1 cellular context compared by ENCODE assay signal in the genomic region with DNA sequence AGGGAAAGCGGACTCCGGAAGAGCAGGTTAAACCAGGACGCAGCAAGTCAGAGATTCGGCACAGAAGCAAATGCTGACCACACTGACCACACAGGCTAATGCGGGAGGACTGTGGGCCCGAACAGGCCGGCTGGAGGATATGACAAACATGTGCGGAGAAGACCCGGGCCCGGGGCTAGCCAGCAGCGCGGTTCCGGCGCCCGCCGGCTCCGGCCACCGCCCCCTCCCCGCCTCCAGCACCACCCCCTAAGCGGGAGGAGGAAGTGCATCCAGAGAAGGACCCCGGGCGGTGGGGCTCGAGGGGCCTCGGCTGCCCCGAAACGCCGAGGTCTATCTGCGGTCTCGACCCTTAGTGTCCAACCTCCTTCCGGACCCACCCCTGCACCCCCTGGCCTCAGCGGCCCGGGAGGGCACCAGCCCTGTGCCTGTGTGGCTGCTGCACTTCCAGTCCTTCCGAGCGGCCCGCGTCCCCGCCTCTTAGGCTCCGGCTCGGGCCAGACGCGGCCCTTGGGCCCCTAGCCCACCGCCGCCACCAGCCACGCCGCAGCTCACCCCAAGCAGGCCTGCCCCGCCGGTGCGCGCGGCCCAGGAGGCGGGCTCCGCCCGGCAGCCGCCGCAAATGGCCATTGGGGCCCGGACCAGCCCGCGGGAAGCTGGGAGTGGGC.
TF ChIP-seq lines count a peak whose summit lies in the region.

No MANE protein-coding gene starts in this region.

TF ChIP-seq in HepG2, 621 proteins besides CTCF, POLR2A, EP300 and RAD21 (continued from another document and continues in another):
- TF ChIP-seq, protein P1, sequence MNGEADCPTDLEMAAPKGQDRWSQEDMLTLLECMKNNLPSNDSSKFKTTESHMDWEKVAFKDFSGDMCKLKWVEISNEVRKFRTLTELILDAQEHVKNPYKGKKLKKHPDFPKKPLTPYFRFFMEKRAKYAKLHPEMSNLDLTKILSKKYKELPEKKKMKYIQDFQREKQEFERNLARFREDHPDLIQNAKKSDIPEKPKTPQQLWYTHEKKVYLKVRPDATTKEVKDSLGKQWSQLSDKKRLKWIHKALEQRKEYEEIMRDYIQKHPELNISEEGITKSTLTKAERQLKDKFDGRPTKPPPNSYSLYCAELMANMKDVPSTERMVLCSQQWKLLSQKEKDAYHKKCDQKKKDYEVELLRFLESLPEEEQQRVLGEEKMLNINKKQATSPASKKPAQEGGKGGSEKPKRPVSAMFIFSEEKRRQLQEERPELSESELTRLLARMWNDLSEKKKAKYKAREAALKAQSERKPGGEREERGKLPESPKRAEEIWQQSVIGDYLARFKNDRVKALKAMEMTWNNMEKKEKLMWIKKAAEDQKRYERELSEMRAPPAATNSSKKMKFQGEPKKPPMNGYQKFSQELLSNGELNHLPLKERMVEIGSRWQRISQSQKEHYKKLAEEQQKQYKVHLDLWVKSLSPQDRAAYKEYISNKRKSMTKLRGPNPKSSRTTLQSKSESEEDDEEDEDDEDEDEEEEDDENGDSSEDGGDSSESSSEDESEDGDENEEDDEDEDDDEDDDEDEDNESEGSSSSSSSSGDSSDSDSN (CRISPR knock-in tag; IDR thresholded peaks at IDR 0.05) = peak; percentile 88; the same call in 1 of the 2 replicates
- TF ChIP-seq ARNTL (CRISPR knock-in tag; IDR thresholded peaks at IDR 0.05) = 0 out of 2 replicates have a peak, but pooled peaks have one; percentile 38
- 0 out of 2 replicates have a peak, but pooled peaks have one; percentile 81 for TF ChIP-seq ZBTB3 (CRISPR knock-in tag; IDR thresholded peaks at IDR 0.05; ENCODE audit: borderline replicate concordance, low read depth)
- TF ChIP-seq MTA1 (CRISPR knock-in tag; IDR thresholded peaks at IDR 0.05; ENCODE audit: borderline replicate concordance) = peak; percentile 51
- TF ChIP-seq ZNF331 (CRISPR knock-in tag; IDR thresholded peaks at IDR 0.05) = 0 out of 2 replicates have a peak, but pooled peaks have one; percentile 30
- TF ChIP-seq NR1H2 (CRISPR knock-in tag; IDR thresholded peaks at IDR 0.05; ENCODE audit: borderline replicate concordance, low read depth) = peak; percentile 81; the same call in 1 of the 2 replicates
- TF ChIP-seq POLR2G (IDR thresholded peaks at IDR 0.05; ENCODE audit: low read depth, low read length) = peak; percentile 81
- TF ChIP-seq, protein P2, sequence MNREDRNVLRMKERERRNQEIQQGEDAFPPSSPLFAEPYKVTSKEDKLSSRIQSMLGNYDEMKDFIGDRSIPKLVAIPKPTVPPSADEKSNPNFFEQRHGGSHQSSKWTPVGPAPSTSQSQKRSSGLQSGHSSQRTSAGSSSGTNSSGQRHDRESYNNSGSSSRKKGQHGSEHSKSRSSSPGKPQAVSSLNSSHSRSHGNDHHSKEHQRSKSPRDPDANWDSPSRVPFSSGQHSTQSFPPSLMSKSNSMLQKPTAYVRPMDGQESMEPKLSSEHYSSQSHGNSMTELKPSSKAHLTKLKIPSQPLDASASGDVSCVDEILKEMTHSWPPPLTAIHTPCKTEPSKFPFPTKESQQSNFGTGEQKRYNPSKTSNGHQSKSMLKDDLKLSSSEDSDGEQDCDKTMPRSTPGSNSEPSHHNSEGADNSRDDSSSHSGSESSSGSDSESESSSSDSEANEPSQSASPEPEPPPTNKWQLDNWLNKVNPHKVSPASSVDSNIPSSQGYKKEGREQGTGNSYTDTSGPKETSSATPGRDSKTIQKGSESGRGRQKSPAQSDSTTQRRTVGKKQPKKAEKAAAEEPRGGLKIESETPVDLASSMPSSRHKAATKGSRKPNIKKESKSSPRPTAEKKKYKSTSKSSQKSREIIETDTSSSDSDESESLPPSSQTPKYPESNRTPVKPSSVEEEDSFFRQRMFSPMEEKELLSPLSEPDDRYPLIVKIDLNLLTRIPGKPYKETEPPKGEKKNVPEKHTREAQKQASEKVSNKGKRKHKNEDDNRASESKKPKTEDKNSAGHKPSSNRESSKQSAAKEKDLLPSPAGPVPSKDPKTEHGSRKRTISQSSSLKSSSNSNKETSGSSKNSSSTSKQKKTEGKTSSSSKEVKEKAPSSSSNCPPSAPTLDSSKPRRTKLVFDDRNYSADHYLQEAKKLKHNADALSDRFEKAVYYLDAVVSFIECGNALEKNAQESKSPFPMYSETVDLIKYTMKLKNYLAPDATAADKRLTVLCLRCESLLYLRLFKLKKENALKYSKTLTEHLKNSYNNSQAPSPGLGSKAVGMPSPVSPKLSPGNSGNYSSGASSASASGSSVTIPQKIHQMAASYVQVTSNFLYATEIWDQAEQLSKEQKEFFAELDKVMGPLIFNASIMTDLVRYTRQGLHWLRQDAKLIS (CRISPR knock-in tag; IDR thresholded peaks at IDR 0.05) = 0 out of 2 replicates have a peak, but pooled peaks have one; percentile 24
- no peak for TF ChIP-seq JUNB (CRISPR knock-in tag; IDR thresholded peaks at IDR 0.05; ENCODE audit: borderline replicate concordance)
- TF ChIP-seq, protein P3, sequence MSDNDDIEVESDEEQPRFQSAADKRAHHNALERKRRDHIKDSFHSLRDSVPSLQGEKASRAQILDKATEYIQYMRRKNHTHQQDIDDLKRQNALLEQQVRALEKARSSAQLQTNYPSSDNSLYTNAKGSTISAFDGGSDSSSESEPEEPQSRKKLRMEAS (IDR thresholded peaks at IDR 0.05) = no peak
- TF ChIP-seq ZNF75D (CRISPR knock-in tag; IDR thresholded peaks at IDR 0.05; ENCODE audit: borderline replicate concordance) = no peak
- no peak for TF ChIP-seq TMF1 (CRISPR knock-in tag; IDR thresholded peaks at IDR 0.05; ENCODE audit: low read depth)
- TF ChIP-seq ZNF564 (CRISPR knock-in tag; IDR thresholded peaks at IDR 0.05) = peak; percentile 40; the same call in 1 of the 2 replicates
- TF ChIP-seq FOXA3 (CRISPR knock-in tag; IDR thresholded peaks at IDR 0.05) = 0 out of 2 replicates have a peak, but pooled peaks have one; percentile 9
- no peak for TF ChIP-seq STAT5B (CRISPR knock-in tag; IDR thresholded peaks at IDR 0.05)
- no peak; the same call in 1 of the 2 replicates for TF ChIP-seq CHD2 (IDR thresholded peaks at IDR 0.05; ENCODE audit: low read depth, low read length)
- 0 out of 2 replicates have a peak, but pooled peaks have one; percentile 31 for TF ChIP-seq ZNF510 (CRISPR knock-in tag; IDR thresholded peaks at IDR 0.05; ENCODE audit: low read depth)
- peak; percentile 40 for TF ChIP-seq RARA (CRISPR knock-in tag; IDR thresholded peaks at IDR 0.05)
- TF ChIP-seq ELF3 (CRISPR knock-in tag; IDR thresholded peaks at IDR 0.05) = peak; percentile 67; the same call in 1 of the 2 replicates
- TF ChIP-seq DMAP1 (CRISPR knock-in tag; IDR thresholded peaks at IDR 0.05) = peak; percentile 68; the same call in 1 of the 2 replicates
- TF ChIP-seq ZSCAN31 (CRISPR knock-in tag; IDR thresholded peaks at IDR 0.05; ENCODE audit: low read depth) = 0 out of 2 replicates have a peak, but pooled peaks have one; percentile 14
- TF ChIP-seq BCL6 (CRISPR knock-in tag; IDR thresholded peaks at IDR 0.05) = no peak
- TF ChIP-seq ZNF781 (CRISPR knock-in tag; IDR thresholded peaks at IDR 0.05; ENCODE audit: borderline replicate concordance, not compliant biosample characterization) = peak; percentile 62
- no peak for TF ChIP-seq ZNF225 (CRISPR knock-in tag; IDR thresholded peaks at IDR 0.05)
- TF ChIP-seq HOXA5 (CRISPR knock-in tag; IDR thresholded peaks at IDR 0.05) = peak; percentile 56; the same call in 1 of the 2 replicates
- TF ChIP-seq, protein P4, sequence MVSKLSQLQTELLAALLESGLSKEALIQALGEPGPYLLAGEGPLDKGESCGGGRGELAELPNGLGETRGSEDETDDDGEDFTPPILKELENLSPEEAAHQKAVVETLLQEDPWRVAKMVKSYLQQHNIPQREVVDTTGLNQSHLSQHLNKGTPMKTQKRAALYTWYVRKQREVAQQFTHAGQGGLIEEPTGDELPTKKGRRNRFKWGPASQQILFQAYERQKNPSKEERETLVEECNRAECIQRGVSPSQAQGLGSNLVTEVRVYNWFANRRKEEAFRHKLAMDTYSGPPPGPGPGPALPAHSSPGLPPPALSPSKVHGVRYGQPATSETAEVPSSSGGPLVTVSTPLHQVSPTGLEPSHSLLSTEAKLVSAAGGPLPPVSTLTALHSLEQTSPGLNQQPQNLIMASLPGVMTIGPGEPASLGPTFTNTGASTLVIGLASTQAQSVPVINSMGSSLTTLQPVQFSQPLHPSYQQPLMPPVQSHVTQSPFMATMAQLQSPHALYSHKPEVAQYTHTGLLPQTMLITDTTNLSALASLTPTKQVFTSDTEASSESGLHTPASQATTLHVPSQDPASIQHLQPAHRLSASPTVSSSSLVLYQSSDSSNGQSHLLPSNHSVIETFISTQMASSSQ (IDR thresholded peaks at IDR 0.05; ENCODE audit: low read depth) = no peak
- TF ChIP-seq, protein P4 (CRISPR knock-in tag; IDR thresholded peaks at IDR 0.05; ENCODE audit: borderline replicate concordance) = peak; percentile 58; the same call in 1 of the 2 replicates
- TF ChIP-seq FLYWCH1 (CRISPR knock-in tag; IDR thresholded peaks at IDR 0.05) = peak; percentile 77; the same call in 1 of the 2 replicates
- TF ChIP-seq, protein P5, sequence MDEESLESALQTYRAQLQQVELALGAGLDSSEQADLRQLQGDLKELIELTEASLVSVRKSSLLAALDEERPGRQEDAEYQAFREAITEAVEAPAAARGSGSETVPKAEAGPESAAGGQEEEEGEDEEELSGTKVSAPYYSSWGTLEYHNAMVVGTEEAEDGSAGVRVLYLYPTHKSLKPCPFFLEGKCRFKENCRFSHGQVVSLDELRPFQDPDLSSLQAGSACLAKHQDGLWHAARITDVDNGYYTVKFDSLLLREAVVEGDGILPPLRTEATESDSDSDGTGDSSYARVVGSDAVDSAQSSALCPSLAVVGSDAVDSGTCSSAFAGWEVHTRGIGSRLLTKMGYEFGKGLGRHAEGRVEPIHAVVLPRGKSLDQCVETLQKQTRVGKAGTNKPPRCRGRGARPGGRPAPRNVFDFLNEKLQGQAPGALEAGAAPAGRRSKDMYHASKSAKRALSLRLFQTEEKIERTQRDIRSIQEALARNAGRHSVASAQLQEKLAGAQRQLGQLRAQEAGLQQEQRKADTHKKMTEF (CRISPR knock-in tag; IDR thresholded peaks at IDR 0.05) = peak; percentile 59; the same call in 1 of the 2 replicates
- TF ChIP-seq CCDC6 (CRISPR knock-in tag; IDR thresholded peaks at IDR 0.05) = peak; percentile 36
- TF ChIP-seq, protein P6, sequence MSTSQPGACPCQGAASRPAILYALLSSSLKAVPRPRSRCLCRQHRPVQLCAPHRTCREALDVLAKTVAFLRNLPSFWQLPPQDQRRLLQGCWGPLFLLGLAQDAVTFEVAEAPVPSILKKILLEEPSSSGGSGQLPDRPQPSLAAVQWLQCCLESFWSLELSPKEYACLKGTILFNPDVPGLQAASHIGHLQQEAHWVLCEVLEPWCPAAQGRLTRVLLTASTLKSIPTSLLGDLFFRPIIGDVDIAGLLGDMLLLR (CRISPR knock-in tag; IDR thresholded peaks at IDR 0.05) = peak; percentile 61
- peak; percentile 70; the same call in 1 of the 2 replicates for TF ChIP-seq ZNF333 (CRISPR knock-in tag; IDR thresholded peaks at IDR 0.05; ENCODE audit: borderline replicate concordance)
- no peak for TF ChIP-seq SMYD3 (CRISPR knock-in tag; IDR thresholded peaks at IDR 0.05)
- TF ChIP-seq POGZ (CRISPR knock-in tag; IDR thresholded peaks at IDR 0.05) = peak; percentile 63
- TF ChIP-seq AGO1 (IDR thresholded peaks at IDR 0.05; ENCODE audit: low read depth, low read length, poor library complexity, severe bottlenecking) = peak; percentile 67
- 0 out of 2 replicates have a peak, but pooled peaks have one; percentile 29 for TF ChIP-seq RXRA (CRISPR knock-in tag; IDR thresholded peaks at IDR 0.05)
- no peak for TF ChIP-seq NR2F1 (CRISPR knock-in tag; IDR thresholded peaks at IDR 0.05)
- TF ChIP-seq NFYB (CRISPR knock-in tag; IDR thresholded peaks at IDR 0.05) = no peak
- TF ChIP-seq HOXA3 (CRISPR knock-in tag; IDR thresholded peaks at IDR 0.05) = 0 out of 2 replicates have a peak, but pooled peaks have one; percentile 4
- peak; percentile 66; the same call in 1 of the 2 replicates for TF ChIP-seq ZNF563 (CRISPR knock-in tag; IDR thresholded peaks at IDR 0.05)
- peak; percentile 87 for TF ChIP-seq ZNF543 (CRISPR knock-in tag; IDR thresholded peaks at IDR 0.05)
- peak; percentile 50; the same call in 1 of the 2 replicates for TF ChIP-seq ZNF782 (CRISPR knock-in tag; IDR thresholded peaks at IDR 0.05; ENCODE audit: borderline replicate concordance)
- TF ChIP-seq, protein P7, sequence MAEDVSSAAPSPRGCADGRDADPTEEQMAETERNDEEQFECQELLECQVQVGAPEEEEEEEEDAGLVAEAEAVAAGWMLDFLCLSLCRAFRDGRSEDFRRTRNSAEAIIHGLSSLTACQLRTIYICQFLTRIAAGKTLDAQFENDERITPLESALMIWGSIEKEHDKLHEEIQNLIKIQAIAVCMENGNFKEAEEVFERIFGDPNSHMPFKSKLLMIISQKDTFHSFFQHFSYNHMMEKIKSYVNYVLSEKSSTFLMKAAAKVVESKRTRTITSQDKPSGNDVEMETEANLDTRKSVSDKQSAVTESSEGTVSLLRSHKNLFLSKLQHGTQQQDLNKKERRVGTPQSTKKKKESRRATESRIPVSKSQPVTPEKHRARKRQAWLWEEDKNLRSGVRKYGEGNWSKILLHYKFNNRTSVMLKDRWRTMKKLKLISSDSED (CRISPR knock-in tag; IDR thresholded peaks at IDR 0.05) = no peak
- no peak for TF ChIP-seq TCF12 (IDR thresholded peaks at IDR 0.05)
- peak; percentile 77; the same call in 1 of the 2 replicates for TF ChIP-seq TCF12 (CRISPR knock-in tag; IDR thresholded peaks at IDR 0.05)
- TF ChIP-seq ZNF335 (CRISPR knock-in tag; IDR thresholded peaks at IDR 0.05) = no peak
- TF ChIP-seq, protein P8, sequence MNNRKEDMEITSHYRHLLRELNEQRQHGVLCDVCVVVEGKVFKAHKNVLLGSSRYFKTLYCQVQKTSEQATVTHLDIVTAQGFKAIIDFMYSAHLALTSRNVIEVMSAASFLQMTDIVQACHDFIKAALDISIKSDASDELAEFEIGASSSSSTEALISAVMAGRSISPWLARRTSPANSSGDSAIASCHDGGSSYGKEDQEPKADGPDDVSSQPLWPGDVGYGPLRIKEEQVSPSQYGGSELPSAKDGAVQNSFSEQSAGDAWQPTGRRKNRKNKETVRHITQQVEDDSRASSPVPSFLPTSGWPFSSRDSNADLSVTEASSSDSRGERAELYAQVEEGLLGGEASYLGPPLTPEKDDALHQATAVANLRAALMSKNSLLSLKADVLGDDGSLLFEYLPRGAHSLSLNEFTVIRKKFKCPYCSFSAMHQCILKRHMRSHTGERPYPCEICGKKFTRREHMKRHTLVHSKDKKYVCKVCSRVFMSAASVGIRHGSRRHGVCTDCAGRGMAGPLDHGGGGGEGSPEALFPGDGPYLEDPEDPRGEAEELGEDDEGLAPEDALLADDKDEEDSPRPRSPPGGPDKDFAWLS (CRISPR knock-in tag; IDR thresholded peaks at IDR 0.05; ENCODE audit: borderline replicate concordance) = 0 out of 2 replicates have a peak, but pooled peaks have one; percentile 64
- 0 out of 2 replicates have a peak, but pooled peaks have one; percentile 7 for TF ChIP-seq ZC3H13 (CRISPR knock-in tag; IDR thresholded peaks at IDR 0.05)
- TF ChIP-seq FOXC1 (CRISPR knock-in tag; IDR thresholded peaks at IDR 0.05; ENCODE audit: borderline replicate concordance) = 0 out of 2 replicates have a peak, but pooled peaks have one; percentile 31
